In genomic region chr9:85408494-85408893, GRCh38 we compare ENCODE assay signal across 19 cellular contexts.
DNase-seq lines count a peak whose midpoint lies in the region; ATAC-seq and TF ChIP-seq lines count a peak whose summit lies in the region.
"Had no signal": no experiment of that assay in that cellular context is flagged by ENCODE, and none has a peak within 500 bp of the region (broad histone marks: within the 10 kb centered on the region; RNA-seq: fewer than 3 reads in every experiment).

No MANE protein-coding gene starts in this region.

- WGBS in liver: 52% methylated on average over 5 of the region's 5 CpGs

- POLR2A ChIA-PET in PC-9 (lab: Charles Lee; ENCODE audit: unreplicated experiment): no interaction called here

- ATAC-seq in left cardiac atrium: no peak
- ATAC-seq: Panc1 had no signal

- no peak for TF ChIP-seq RAD21 in liver (IDR thresholded peaks at IDR 0.05)

- TF ChIP-seq CTCF in liver (IDR thresholded peaks at IDR 0.05; ENCODE audit: low read depth, low read length, missing input control): no peak
- no peak for TF ChIP-seq CTCF in PC-9 (conservative IDR thresholded peaks at IDR 0.05)

- H3K27me3 ChIP-seq in liver (ENCODE audit: control insufficient read depth in 4 of 4, insufficient read depth in 4 of 4, low read length in 3 of 4): peaks cover 0 to 5% (median 1%) of the 10 kb centered on the region in 4 donors
- peaks cover 15% of the 10 kb centered on the region; the same call in 1 of the 2 replicates for H3K27me3 ChIP-seq in PC-9 (ENCODE audit: insufficient read depth, low read depth)
- H3K27me3 ChIP-seq: BLaER1 had no signal

- DNase-seq in NCI-H1417 (lab: John Stamatoyannopoulos, UW) (peak in 2 of 3 experiments; percentile 33 to 74), NCI-H1417 treated with DMSO at 0.1 percent for 48 hours (lab: John Stamatoyannopoulos, UW) (no peak), DMS53 treated with DMSO at 0.1 percent for 48 hours (lab: John Stamatoyannopoulos, UW; ENCODE audit: unreplicated experiment) (peak; percentile 10), NCI-H748 treated with DMSO at 0.1 percent for 48 hours (lab: John Stamatoyannopoulos, UW) (peak; percentile 88), PC-9 (no peak), left cardiac atrium (no peak)
- DNase-seq in activated T-cell treated with anti-CD3 and anti-CD28 coated beads, Interleukin-2, amount 50 U/mL, for 24 hours: no peak
- DNase-seq: 8988T, DMS 273 treated with DMSO at 0.1 percent for 48 hours, HFFc6, NCI-H1105 treated with DMSO at 0.1 percent for 48 hours, NCI-H2171, NCI-H524 treated with DMSO at 0.1 percent for 48 hours, Right ventricle myocardium superior, SW 1271 had no signal

- H3K27ac ChIP-seq in liver (ENCODE audit: low read depth in 1 of 2, low read length in 2 of 2) (no peak overlapping the region), PC-9 (no peak overlapping the region)
- H3K27ac ChIP-seq: BLaER1 had no signal

- CTCF ChIA-PET in PC-9 (lab: Charles Lee): no interaction called here

- no peak overlapping the region for H3K27ac Mint-ChIP-seq in activated T-cell treated with anti-CD3 and anti-CD28 coated beads, Interleukin-2, amount 50 U/mL, for 24 hours
- H3K27ac Mint-ChIP-seq: HFFc6; T-helper 2 cell treated with Interferon-gamma antibody and Interleukin-4, amounts not matched to agents 5 μg/mL and 100 μg/mL, for 36 hours had no signal

- 0 out of 2 replicates have a peak, but pooled peaks cover 4% of the 10 kb centered on the region for H4K20me1 ChIP-seq in PC-9 (ENCODE audit: insufficient read depth)
- H4K20me1 ChIP-seq: BLaER1 had no signal

- no peak overlapping the region for H3K4me3 Mint-ChIP-seq in activated T-cell treated with anti-CD3 and anti-CD28 coated beads, Interleukin-2, amount 50 U/mL, for 24 hours
- H3K4me3 Mint-ChIP-seq: HFFc6; T-helper 2 cell treated with Interferon-gamma antibody and Interleukin-4, amounts not matched to agents 5 μg/mL and 100 μg/mL, for 36 hours had no signal

- H3F3A ChIP-seq in PC-9 (ENCODE audit: insufficient read depth, low read depth): no peaks in the 10 kb centered on the region

- H3K36me3 ChIP-seq in liver (ENCODE audit: control insufficient read depth in 4 of 4, insufficient read depth in 3 of 4, low read depth in 1 of 4, low read length in 3 of 4): no peaks in the 10 kb centered on the region
- H3K36me3 ChIP-seq in PC-9 (ENCODE audit: low read depth): no peaks in the 10 kb centered on the region
- H3K36me3 ChIP-seq: BLaER1 had no signal

- no peak overlapping the region for H3K4me3 ChIP-seq in liver (ENCODE audit: low read depth in 1 of 3, low read length in 3 of 3)
- H3K4me3 ChIP-seq in PC-9: no peak overlapping the region
- H3K4me3 ChIP-seq: BLaER1 had no signal

- H3K9ac ChIP-seq in liver (ENCODE audit: low read depth in 1 of 2, low read length in 2 of 2): no peak overlapping the region
- H3K9ac ChIP-seq: BLaER1 had no signal

- BruUV-seq in PC-9 (replicated peaks; lab: Mats Ljungman, UMichigan): no TSS peak

- no peaks in the 10 kb centered on the region for H3K9me2 ChIP-seq in PC-9 (ENCODE audit: insufficient read depth)

- H3K4me2 ChIP-seq in PC-9: no peak overlapping the region
- H3K4me2 ChIP-seq: BLaER1 had no signal

- H3K4me1 ChIP-seq in liver (ENCODE audit: control insufficient read depth in 4 of 4, insufficient read depth in 4 of 4, low read length in 3 of 4) (no peaks in the 10 kb centered on the region), PC-9 (replicated peaks; ENCODE audit: insufficient read depth) (no peaks in the 10 kb centered on the region)
- H3K4me1 ChIP-seq: BLaER1 had no signal

- no peaks in the 10 kb centered on the region for H3K4me1 Mint-ChIP-seq in activated T-cell treated with anti-CD3 and anti-CD28 coated beads, Interleukin-2, amount 50 U/mL, for 24 hours (ENCODE audit: low read depth)

- H2AFZ ChIP-seq in PC-9: no peak overlapping the region

- H3K9me3 ChIP-seq in liver (ENCODE audit: control insufficient read depth in 4 of 4, low read length in 3 of 4) (no peaks in the 10 kb centered on the region), PC-9 (ENCODE audit: insufficient read depth, low read depth) (no peaks in the 10 kb centered on the region)
- H3K9me3 ChIP-seq: BLaER1 had no signal

- H3K27me3 Mint-ChIP-seq in activated T-cell treated with anti-CD3 and anti-CD28 coated beads, Interleukin-2, amount 50 U/mL, for 24 hours: peaks cover 3% of the 10 kb centered on the region

- H3K9me3 Mint-ChIP-seq in activated T-cell treated with anti-CD3 and anti-CD28 coated beads, Interleukin-2, amount 50 U/mL, for 24 hours: no peaks in the 10 kb centered on the region
- H3K9me3 Mint-ChIP-seq: T-helper 2 cell treated with Interferon-gamma antibody and Interleukin-4, amounts not matched to agents 5 μg/mL and 100 μg/mL, for 36 hours had no signal

- no peaks in the 10 kb centered on the region for H3K79me2 ChIP-seq in PC-9 (ENCODE audit: low read depth)

- intact Hi-C loops in PC-9 (cut with micrococcal nuclease; ENCODE audit: unreplicated experiment) (no loop called here), left cardiac atrium (cut with DNase I) (no loop called here)

- no peaks in the 10 kb centered on the region for H3K36me3 Mint-ChIP-seq in activated T-cell treated with anti-CD3 and anti-CD28 coated beads, Interleukin-2, amount 50 U/mL, for 24 hours (ENCODE audit: low read depth)

TF ChIP-seq in liver, 16 proteins besides CTCF, POLR2A, EP300 and RAD21:
- no peak for TF ChIP-seq SP1 (IDR thresholded peaks at IDR 0.05)
- TF ChIP-seq FOXA1 (IDR thresholded peaks at IDR 0.05): peak; percentile 27
- TF ChIP-seq FOXA2 (IDR thresholded peaks at IDR 0.05): peak; percentile 57
TF ChIP-seq in liver: peak in this region for 2.

Comparison
In these comparisons a context has a peak if more than half of its experiments do, and no peak if none do; other contexts are left out.
1. DNase-seq: peak in NCI-H1417 (2 of 3), DMS53 treated with DMSO at 0.1 percent for 48 hours (single experiment) and NCI-H748 treated with DMSO at 0.1 percent for 48 hours (single experiment); none in NCI-H1417 treated with DMSO at 0.1 percent for 48 hours (single experiment), PC-9 (0 of 2), left cardiac atrium (single experiment) and activated T-cell treated with anti-CD3 and anti-CD28 coated beads, Interleukin-2, amount 50 U/mL, for 24 hours (single experiment).